In the genomic region with DNA sequence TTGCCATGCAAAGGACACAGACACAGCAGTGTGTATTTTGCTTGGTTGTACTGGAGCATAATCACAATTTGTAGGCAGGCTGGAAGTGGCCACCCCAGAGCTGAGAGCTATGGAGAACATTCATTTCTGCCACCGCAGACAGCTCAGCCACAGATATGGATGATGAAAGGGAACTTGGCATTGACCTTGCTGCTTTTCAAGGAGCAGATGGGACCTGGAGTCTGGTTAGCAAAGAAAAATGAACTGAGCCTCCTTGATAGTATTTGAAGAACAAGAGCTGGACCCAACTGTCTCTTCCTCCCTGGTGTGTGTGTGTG, we compare ENCODE assay signal across 18 cellular contexts.
DNase-seq lines count a peak whose midpoint lies in the region; ATAC-seq and TF ChIP-seq lines count a peak whose summit lies in the region.
"Had no signal": no experiment of that assay in that cellular context is flagged by ENCODE, and none has a peak within 500 bp of the region (broad histone marks: within the 10 kb centered on the region; RNA-seq: fewer than 3 reads in every experiment).

No MANE protein-coding gene starts in this region.

- H3K4me3 Mint-ChIP-seq in activated T-helper 17 cell treated with anti-CD3 and anti-CD28 coated beads, Interleukin-2, amount 50 U/mL, for 72 hours, result no peak overlapping the region
- no peak overlapping the region for H3K4me3 Mint-ChIP-seq in activated CD4-positive, alpha-beta memory T cell treated with anti-CD3 and anti-CD28 coated beads, Interleukin-2, amount 10 ng/mL, durations not matched to agents 7 days and 5 days
- H3K4me3 Mint-ChIP-seq: CD14-positive monocyte had no signal

- H3K27ac Mint-ChIP-seq in activated T-helper 17 cell treated with anti-CD3 and anti-CD28 coated beads, Interleukin-2, amount 50 U/mL, for 72 hours, result no peak overlapping the region
- H3K27ac Mint-ChIP-seq in activated CD4-positive, alpha-beta memory T cell treated with anti-CD3 and anti-CD28 coated beads, Interleukin-2, amount 10 ng/mL, durations not matched to agents 7 days and 5 days, result no peak overlapping the region
- H3K27ac Mint-ChIP-seq: CD14-positive monocyte had no signal

- TF ChIP-seq POLR2A in heart left ventricle (IDR thresholded peaks at IDR 0.05), result no peak

- H3K9me3 ChIP-seq in heart left ventricle (peaks cover 0 to 11% (median 0%) of the 10 kb centered on the region in 12 donors), SK-N-MC (ENCODE audit: low read depth, low read length) (no peaks in the 10 kb centered on the region), iPS-20b (ENCODE audit: insufficient read depth, low read depth, low read length) (no peaks in the 10 kb centered on the region)
- H3K9me3 ChIP-seq: SK-N-SH had no signal

- POLR2A ChIA-PET in activated CD4-positive, alpha-beta memory T cell treated with anti-CD3 and anti-CD28 coated beads, Interleukin-2, amount 10 ng/mL, durations not matched to agents 7 days and 5 days (lab: Charles Lee), result no interaction called here

- H3K4me3 ChIP-seq in heart left ventricle, result no peak overlapping the region
- H3K4me3 ChIP-seq in SK-N-MC, result peak overlapping the region; percentile 64
- no peak overlapping the region for H3K4me3 ChIP-seq in iPS-20b (ENCODE audit: low read length)

- no peaks in the 10 kb centered on the region for H3K4me1 Mint-ChIP-seq in activated T-helper 17 cell treated with anti-CD3 and anti-CD28 coated beads, Interleukin-2, amount 50 U/mL, for 72 hours
- H3K4me1 Mint-ChIP-seq in activated CD4-positive, alpha-beta memory T cell treated with anti-CD3 and anti-CD28 coated beads, Interleukin-2, amount 10 ng/mL, durations not matched to agents 7 days and 5 days, result no peaks in the 10 kb centered on the region
- H3K4me1 Mint-ChIP-seq: CD14-positive monocyte had no signal

- H3K9ac ChIP-seq in SK-N-MC (ENCODE audit: insufficient read length) (peak overlapping the region; percentile 32), iPS-20b (ENCODE audit: low read depth, low read length) (0 out of 2 replicates have a peak overlapping the region, but pooled peaks have one; percentile 3)
- H3K9ac ChIP-seq: SK-N-SH had no signal

- H3K27me3 ChIP-seq in heart left ventricle (no peaks in the 10 kb centered on the region), iPS-20b (ENCODE audit: insufficient read depth, low read length) (no peaks in the 10 kb centered on the region)

- intact Hi-C loops in heart left ventricle (cut with DNase I), result loop anchor here in 1 of 10 donors (10.0 kb wide), 1 partner anchor 57 kb away; no protein-coding TSS in a partner anchor
- intact Hi-C loops in Right ventricle myocardium inferior (cut with DNase I), result no loop called here

- H3K27ac ChIP-seq in heart left ventricle (no peak overlapping the region), SK-N-MC (peak overlapping the region; percentile 89), iPS-20b (ENCODE audit: low read length) (peak overlapping the region; percentile 10)

- DNase-seq in heart left ventricle (no peak), Right ventricle myocardium inferior (ENCODE audit: missing footprints) (no peak), SK-N-MC (ENCODE audit: low read depth, low spot score) (no peak), NCI-H2029 (lab: John Stamatoyannopoulos, UW) (no peak), NCI-H1436 (lab: John Stamatoyannopoulos, UW) (no peak)
- DNase-seq in activated CD4-positive, alpha-beta memory T cell treated with anti-CD3 and anti-CD28 coated beads, Interleukin-2, amount 10 ng/mL, durations not matched to agents 7 days and 5 days, result no peak
- DNase-seq: AML-193, DMS153, GOT3, KBM-7, NCI-H1417, NCI-H1930, NCI-H2171, NCI-H774, SK-N-SH had no signal

- no peaks in the 10 kb centered on the region for H3K36me3 ChIP-seq in heart left ventricle
- H3K36me3 ChIP-seq in SK-N-MC (ENCODE audit: insufficient read depth, low read length), result no peaks in the 10 kb centered on the region
- H3K36me3 ChIP-seq in iPS-20b (ENCODE audit: insufficient read depth, low read depth, low read length), result no peaks in the 10 kb centered on the region

- ATAC-seq in heart left ventricle (peak in 3 of 4 donors; percentile 18 to 72 (median 47)), Right ventricle myocardium inferior (no peak)
- ATAC-seq in activated T-helper 17 cell treated with anti-CD3 and anti-CD28 coated beads, Interleukin-2, amount 50 U/mL, for 72 hours (replicated peaks), result no peak

- WGBS in heart left ventricle, 4 donors, result 29 to 53% (median 43%) methylated on average over 1 of the region's 1 CpG

- H3K4me1 ChIP-seq in heart left ventricle, result peaks cover 0 to 10% (median 0%) of the 10 kb centered on the region in 12 donors
- H3K4me1 ChIP-seq in iPS-20b (ENCODE audit: insufficient read depth, low read length), result peaks cover 11% of the 10 kb centered on the region

- TF ChIP-seq CTCF in heart left ventricle (IDR thresholded peaks at IDR 0.05), result no peak

- CTCF ChIA-PET in activated CD4-positive, alpha-beta memory T cell treated with anti-CD3 and anti-CD28 coated beads, Interleukin-2, amount 10 ng/mL, durations not matched to agents 7 days and 5 days (lab: Charles Lee), result no interaction called here

- H3K27me3 Mint-ChIP-seq in activated T-helper 17 cell treated with anti-CD3 and anti-CD28 coated beads, Interleukin-2, amount 50 U/mL, for 72 hours, result no peaks in the 10 kb centered on the region
- no peaks in the 10 kb centered on the region for H3K27me3 Mint-ChIP-seq in activated CD4-positive, alpha-beta memory T cell treated with anti-CD3 and anti-CD28 coated beads, Interleukin-2, amount 10 ng/mL, durations not matched to agents 7 days and 5 days

- peaks cover 16% of the 10 kb centered on the region for H3K9me3 Mint-ChIP-seq in activated T-helper 17 cell treated with anti-CD3 and anti-CD28 coated beads, Interleukin-2, amount 50 U/mL, for 72 hours
- peaks cover 16% of the 10 kb centered on the region for H3K9me3 Mint-ChIP-seq in activated CD4-positive, alpha-beta memory T cell treated with anti-CD3 and anti-CD28 coated beads, Interleukin-2, amount 10 ng/mL, durations not matched to agents 7 days and 5 days

- H3K36me3 Mint-ChIP-seq in activated T-helper 17 cell treated with anti-CD3 and anti-CD28 coated beads, Interleukin-2, amount 50 U/mL, for 72 hours (ENCODE audit: low read depth), result no peaks in the 10 kb centered on the region
- H3K36me3 Mint-ChIP-seq in activated CD4-positive, alpha-beta memory T cell treated with anti-CD3 and anti-CD28 coated beads, Interleukin-2, amount 10 ng/mL, durations not matched to agents 7 days and 5 days (ENCODE audit: low read depth), result no peaks in the 10 kb centered on the region
- H3K36me3 Mint-ChIP-seq: CD14-positive monocyte had no signal

Comparison
In these comparisons a context has a peak if more than half of its experiments do, and no peak if none do; other contexts are left out.
1. ATAC-seq: peak in heart left ventricle (3 of 4); none in Right ventricle myocardium inferior (single experiment) and activated T-helper 17 cell treated with anti-CD3 and anti-CD28 coated beads, Interleukin-2, amount 50 U/mL, for 72 hours (single experiment).
2. H3K27ac ChIP-seq: peak in SK-N-MC (single experiment) and iPS-20b (single experiment); none in heart left ventricle (0 of 12).